17 cellular contexts compared by ENCODE assay signal in genomic region chr4:103478729-103479128, GRCh38.
DNase-seq lines count a peak whose midpoint lies in the region; ATAC-seq, FAIRE-seq and TF ChIP-seq lines count a peak whose summit lies in the region.
"Had no signal": no experiment of that assay in that cellular context is flagged by ENCODE, and none has a peak within 500 bp of the region (broad histone marks: within the 10 kb centered on the region; RNA-seq: fewer than 3 reads in every experiment).

No MANE protein-coding gene starts in this region.

- H3F3A ChIP-seq in GM23248 (ENCODE audit: insufficient read depth) = no peaks in the 10 kb centered on the region

- in situ Hi-C loops in GM23248 (cut with MboI) = loop anchor here (25.0 kb wide), 1 partner anchor 434 kb away; no protein-coding TSS in a partner anchor

- no peak for ATAC-seq in GM21447 (IDR thresholded peaks at IDR 0.05; ENCODE audit: unreplicated experiment)
- ATAC-seq: activated CD8-positive, alpha-beta T cell treated with anti-CD3 and anti-CD28 coated beads, Interleukin-2, amount 10 ng/mL, durations not matched to agents 7 days and 5 days; activated T-cell treated with anti-CD3 and anti-CD28 coated beads, Interleukin-2, amount 50 U/mL, for 72 hours; stimulated activated effector memory CD8-positive, alpha-beta T cell treated with anti-CD3 and anti-CD28 coated beads, Interleukin-12 subunit alpha, Interleukin-12 subunit beta, amount 100 ng/mL, for 72 hours had no signal

- H3K9ac ChIP-seq in GM23248 = no peak overlapping the region
- H3K9ac ChIP-seq in OCI-LY3 (ENCODE audit: low read length) = no peak overlapping the region
- H3K9ac ChIP-seq: BLaER1 treated with 17β-estradiol and CSF1 and Interleukin-3, amounts not matched to agents 10 nM and 100 nM had no signal

- TF ChIP-seq CTCF in D721Med (IDR thresholded peaks at IDR 0.05; ENCODE audit: insufficient read depth, missing control alignments) (peak; percentile 21), OCI-LY3 (IDR thresholded peaks at IDR 0.05; ENCODE audit: low read depth, low read length) (peak; percentile 60)

- 4 to 9% methylated on average over 1 of the region's 1 CpG for WGBS in GM23248 (ENCODE audit: low coverage in 1 of 2, low lambda C conversion rate in 2 of 2, missing lambda C conversion rate in 2 of 2), 2 experiments

- FAIRE-seq in D721Med (lab: Jason Lieb, UNC) = no peak

- H3K36me3 ChIP-seq in GM23248 (ENCODE audit: low read depth) = no peaks in the 10 kb centered on the region
- H3K36me3 ChIP-seq in OCI-LY3 (replicated peaks; ENCODE audit: low read depth, low read length) = no peaks in the 10 kb centered on the region
- H3K36me3 ChIP-seq in H7 (replicated peaks; ENCODE audit: control insufficient read depth, insufficient read depth, low read length) = no peaks in the 10 kb centered on the region
- H3K36me3 ChIP-seq: BLaER1 treated with 17β-estradiol and CSF1 and Interleukin-3, amounts not matched to agents 10 nM and 100 nM; esophagus squamous epithelium; thoracic aorta had no signal

- H3K4me1 ChIP-seq in GM23248 (ENCODE audit: insufficient read depth) (no peaks in the 10 kb centered on the region), OCI-LY3 (ENCODE audit: low read length) (no peaks in the 10 kb centered on the region)
- H3K4me1 ChIP-seq: BLaER1 treated with 17β-estradiol and CSF1 and Interleukin-3, amounts not matched to agents 10 nM and 100 nM; esophagus squamous epithelium had no signal

- H3K4me2 ChIP-seq in GM23248 (ENCODE audit: unreplicated experiment) = no peak overlapping the region
- no peak overlapping the region for H3K4me2 ChIP-seq in OCI-LY3 (ENCODE audit: low read length)
- H3K4me2 ChIP-seq: BLaER1 treated with 17β-estradiol and CSF1 and Interleukin-3, amounts not matched to agents 10 nM and 100 nM had no signal

- H3K79me2 ChIP-seq in GM23248 (ENCODE audit: insufficient read depth) (no peaks in the 10 kb centered on the region), OCI-LY3 (ENCODE audit: low read length) (no peaks in the 10 kb centered on the region)

- H3K27ac ChIP-seq in GM23248 = no peak overlapping the region
- no peak overlapping the region for H3K27ac ChIP-seq in OCI-LY3 (ENCODE audit: low read length)
- H3K27ac ChIP-seq: BLaER1 treated with 17β-estradiol and CSF1 and Interleukin-3, amounts not matched to agents 10 nM and 100 nM; esophagus squamous epithelium; thoracic aorta had no signal

- no peaks in the 10 kb centered on the region for H4K20me1 ChIP-seq in GM23248 (ENCODE audit: insufficient read depth)
- H4K20me1 ChIP-seq in OCI-LY3 (ENCODE audit: insufficient read depth, low read length) = no peaks in the 10 kb centered on the region
- H4K20me1 ChIP-seq: BLaER1 treated with 17β-estradiol and CSF1 and Interleukin-3, amounts not matched to agents 10 nM and 100 nM had no signal

- no peaks in the 10 kb centered on the region for H3K27me3 ChIP-seq in GM23248 (replicated peaks; ENCODE audit: insufficient read depth)
- no peaks in the 10 kb centered on the region for H3K27me3 ChIP-seq in OCI-LY3 (ENCODE audit: low read depth, low read length)
- no peaks in the 10 kb centered on the region for H3K27me3 ChIP-seq in H7 (ENCODE audit: control insufficient read depth, insufficient read depth, low read length)
- H3K27me3 ChIP-seq: BLaER1 treated with 17β-estradiol and CSF1 and Interleukin-3, amounts not matched to agents 10 nM and 100 nM; esophagus squamous epithelium had no signal

- DNase-seq in D721Med (ENCODE audit: insufficient read length, low spot score) = no peak
- peak; percentile 38 for DNase-seq in GM23248
- peak; percentile 29 for DNase-seq in fibroblast of peridontal ligament (ENCODE audit: extremely low read depth)
- DNase-seq in ecto neural progenitor cell (ENCODE audit: low spot score) = no peak
- no peak for DNase-seq in AG08395 (ENCODE audit: low spot score)
- DNase-seq in H7 = no peak
- DNase-seq: activated CD8-positive, alpha-beta T cell treated with anti-CD3 and anti-CD28 coated beads, Interleukin-2, amount 10 ng/mL, durations not matched to agents 7 days and 5 days; activated T-cell treated with anti-CD3 and anti-CD28 coated beads, Interleukin-2, amount 50 U/mL, for 72 hours; DMS79; esophagus squamous epithelium; MV-4-11; Right ventricle myocardium superior had no signal

- H3K9me3 ChIP-seq in GM23248 (ENCODE audit: low read depth) (no peaks in the 10 kb centered on the region), OCI-LY3 (ENCODE audit: insufficient read depth, low read length) (no peaks in the 10 kb centered on the region)
- H3K9me3 ChIP-seq: BLaER1 treated with 17β-estradiol and CSF1 and Interleukin-3, amounts not matched to agents 10 nM and 100 nM; esophagus squamous epithelium; thoracic aorta had no signal

- no peak overlapping the region for H3K4me3 ChIP-seq in GM23248
- no peak overlapping the region for H3K4me3 ChIP-seq in OCI-LY3 (ENCODE audit: low read length)
- H3K4me3 ChIP-seq in H7 (ENCODE audit: insufficient read depth, low read depth, low read length) = no peak overlapping the region
- H3K4me3 ChIP-seq: BLaER1 treated with 17β-estradiol and CSF1 and Interleukin-3, amounts not matched to agents 10 nM and 100 nM; esophagus squamous epithelium; thoracic aorta had no signal

- H2AFZ ChIP-seq in GM23248 (no peak overlapping the region), OCI-LY3 (ENCODE audit: low read depth, low read length) (peak overlapping the region; percentile 38; the same call in 1 of the 2 replicates)

- H3K9me2 ChIP-seq in GM23248 (ENCODE audit: insufficient read depth) = no peaks in the 10 kb centered on the region

Comparison
In these comparisons a context has a peak if more than half of its experiments do, and no peak if none do; other contexts are left out.
1. DNase-seq: peak in GM23248 (single experiment) and fibroblast of peridontal ligament (single experiment); none in D721Med (single experiment), ecto neural progenitor cell (single experiment), AG08395 (single experiment) and H7 (single experiment).